In genomic region chr1:81554534-81554933, GRCh38 we compare ENCODE assay signal across 27 cellular contexts.
"Had no signal": no experiment of that assay in that cellular context is flagged by ENCODE, and none has a peak within 500 bp of the region (broad histone marks: within the 10 kb centered on the region; RNA-seq: fewer than 3 reads in every experiment).

No MANE protein-coding gene starts in this region.

- H3K4me1 ChIP-seq: prostate gland, right atrium auricular region, transverse colon had no signal

- FAIRE-seq: endothelial cell of umbilical vein, frontal cortex had no signal

- H3K36me3 ChIP-seq: prostate gland, right atrium auricular region, suprapubic skin, transverse colon, vagina had no signal

- H3K4me3 ChIP-seq: coronary artery, lung, prostate gland, right atrium auricular region, smooth muscle cell, suprapubic skin, transverse colon, vagina had no signal

- H3K27ac Mint-ChIP-seq: immature natural killer cell; memory B cell; natural killer cell treated with Interleukin-12 subunit alpha and Interleukin-12 subunit beta and Interleukin-15 and Interleukin-18, amount 100 ng/mL, for 72 hours; stimulated activated naive CD8-positive, alpha-beta T cell treated with anti-CD3 and anti-CD28 coated beads, Interleukin-15, amount 100 ng/mL, for 72 hours had no signal

- H3K4me2 ChIP-seq: smooth muscle cell had no signal

- H3K27me3 ChIP-seq: right atrium auricular region, suprapubic skin, transverse colon, vagina had no signal

- H3K4me1 Mint-ChIP-seq: immature natural killer cell; memory B cell; stimulated activated naive CD8-positive, alpha-beta T cell treated with anti-CD3 and anti-CD28 coated beads, Interleukin-15, amount 100 ng/mL, for 72 hours had no signal

- H3K36me3 Mint-ChIP-seq: immature natural killer cell; memory B cell; natural killer cell treated with Interleukin-12 subunit alpha and Interleukin-12 subunit beta and Interleukin-15 and Interleukin-18, amount 100 ng/mL, for 72 hours had no signal

- H3K9me3 Mint-ChIP-seq: memory B cell; stimulated activated naive CD8-positive, alpha-beta T cell treated with anti-CD3 and anti-CD28 coated beads, Interleukin-15, amount 100 ng/mL, for 72 hours had no signal

- H3K27ac ChIP-seq: coronary artery, prostate gland, right atrium auricular region, suprapubic skin, transverse colon, vagina had no signal

- ATAC-seq: left lobe of liver; natural killer cell treated with Interleukin-12 subunit alpha and Interleukin-12 subunit beta and Interleukin-15 and Interleukin-18, amount 100 ng/mL, for 72 hours; sciatic nerve; stimulated activated naive CD8-positive, alpha-beta T cell treated with anti-CD3 and anti-CD28 coated beads, Interleukin-15, amount 100 ng/mL, for 72 hours had no signal

- H3K4me3 Mint-ChIP-seq: immature natural killer cell; memory B cell; natural killer cell treated with Interleukin-12 subunit alpha and Interleukin-12 subunit beta and Interleukin-15 and Interleukin-18, amount 100 ng/mL, for 72 hours; stimulated activated naive CD8-positive, alpha-beta T cell treated with anti-CD3 and anti-CD28 coated beads, Interleukin-15, amount 100 ng/mL, for 72 hours had no signal

- H3K27me3 Mint-ChIP-seq: memory B cell; natural killer cell treated with Interleukin-12 subunit alpha and Interleukin-12 subunit beta and Interleukin-15 and Interleukin-18, amount 100 ng/mL, for 72 hours; stimulated activated naive CD8-positive, alpha-beta T cell treated with anti-CD3 and anti-CD28 coated beads, Interleukin-15, amount 100 ng/mL, for 72 hours had no signal

- DNase-seq: dermis blood vessel endothelial cell; effector memory CD4-positive, alpha-beta T cell; hypothalamus; immature natural killer cell; islet precursor cell; kidney glomerular epithelial cell; nucleus accumbens; stimulated activated CD4-positive, alpha-beta T cell treated with anti-CD3 and anti-CD28 coated beads, Interleukin-12 subunit alpha, Interleukin-12 subunit beta, amount 100 ng/mL, for 4 hours; stimulated activated CD4-positive, alpha-beta T cell treated with anti-CD3 and anti-CD28 coated beads, Interleukin-1b, Interleukin-23, amount 100 ng/mL, for 48 hours; stimulated activated CD4-positive, alpha-beta T cell treated with anti-CD3 and anti-CD28 coated beads, Interleukin-4, amount 100 ng/mL, for 1 hour; stimulated activated CD8-positive, alpha-beta memory T cell treated with anti-CD3 and anti-CD28 coated beads, Interleukin-4, amount 100 ng/mL, for 48 hours; stimulated activated naive CD4-positive, alpha-beta T cell; stimulated activated naive CD8-positive, alpha-beta T cell treated with anti-CD3 and anti-CD28 coated beads, Interleukin-15, amount 100 ng/mL, for 72 hours; transverse colon had no signal

- H3K9me3 ChIP-seq: prostate gland, right atrium auricular region, suprapubic skin, transverse colon, vagina had no signal
